12 cellular contexts compared by ENCODE assay signal in the genomic region with DNA sequence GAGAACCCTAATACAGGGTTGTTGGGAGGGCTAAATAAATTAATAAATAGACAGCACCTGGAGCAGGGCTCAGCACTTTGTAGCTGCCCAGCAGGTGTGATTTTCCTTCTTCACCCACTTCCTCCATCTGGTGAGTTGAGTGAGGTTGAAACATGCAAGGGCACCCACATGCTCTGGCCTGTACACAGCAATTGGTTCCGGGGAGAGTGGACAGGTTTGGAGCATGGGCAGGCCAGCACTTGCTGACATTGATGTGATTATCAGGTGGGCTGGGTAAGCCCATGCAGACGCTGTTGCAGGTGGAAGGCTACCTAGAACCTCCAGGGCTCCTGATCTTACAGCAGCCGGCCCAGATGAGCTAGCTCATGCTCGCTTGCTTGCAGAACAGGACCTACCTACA. TPM values are rescaled to one million over a fixed set of nuclear protein-coding genes. Genes with fewer than 3 reads are reported as not detected.
DNase-seq lines count a peak whose midpoint lies in the region; ATAC-seq and TF ChIP-seq lines count a peak whose summit lies in the region.
"Had no signal": no experiment of that assay in that cellular context is flagged by ENCODE, and none has a peak within 500 bp of the region (broad histone marks: within the 10 kb centered on the region; RNA-seq: fewer than 3 reads in every experiment).

No MANE protein-coding gene starts in this region.

- peaks cover 4% of the 10 kb centered on the region for H3K4me1 ChIP-seq in mesendoderm (ENCODE audit: control insufficient read depth, low read depth, low read length)

- no peak overlapping the region for H2AK5ac ChIP-seq in mesendoderm (ENCODE audit: low read length)

- H3K9me3 Mint-ChIP-seq in activated naive CD8-positive, alpha-beta T cell (ENCODE audit: low read depth), result no peaks in the 10 kb centered on the region
- H3K9me3 Mint-ChIP-seq in activated naive CD8-positive, alpha-beta T cell treated with anti-CD3 and anti-CD28 coated beads for 36 hours, result no peaks in the 10 kb centered on the region
- no peaks in the 10 kb centered on the region for H3K9me3 Mint-ChIP-seq in stimulated activated memory B cell treated with anti-CD40 and anti-IgM and Interleukin-4, amounts not matched to agents 10 μg/mL and 1 μg/mL and 100 μg/mL, for 72 hours

- no peak for DNase-seq in activated naive CD8-positive, alpha-beta T cell treated with anti-CD3 and anti-CD28 coated beads for 36 hours
- no peak for DNase-seq in T-helper 17 cell
- DNase-seq in mesendoderm, result no peak
- DNase-seq in hepatic stellate cell (ENCODE audit: low spot score), result no peak
- no peak for DNase-seq in GM20000 (ENCODE audit: low spot score)
- DNase-seq: AML-193; mesenchymal stem cell; NCI-H1694 treated with DMSO at 0.1 percent for 48 hours; stimulated activated CD4-positive, alpha-beta T cell treated with anti-CD3 and anti-CD28 coated beads, Interleukin-2, amount 100 ng/mL, for 48 hours had no signal

- peaks cover 4% of the 10 kb centered on the region for H3K27me3 Mint-ChIP-seq in activated naive CD8-positive, alpha-beta T cell
- H3K27me3 Mint-ChIP-seq in activated naive CD8-positive, alpha-beta T cell treated with anti-CD3 and anti-CD28 coated beads for 36 hours, result no peaks in the 10 kb centered on the region
- H3K27me3 Mint-ChIP-seq in T-helper 17 cell, result peaks cover 7% of the 10 kb centered on the region
- H3K27me3 Mint-ChIP-seq in stimulated activated memory B cell treated with anti-CD40 and anti-IgM and Interleukin-4, amounts not matched to agents 10 μg/mL and 1 μg/mL and 100 μg/mL, for 72 hours, result no peaks in the 10 kb centered on the region

- H3K27me3 ChIP-seq in mesendoderm (ENCODE audit: insufficient read depth, low read length, poor library complexity), result no peaks in the 10 kb centered on the region

- no peak overlapping the region for H4K5ac ChIP-seq in mesendoderm (ENCODE audit: low read length)

- ATAC-seq in T-helper 17 cell (no peak), esophagus mucosa (peak; percentile 67)
- ATAC-seq in stimulated activated memory B cell treated with anti-CD40 and anti-IgM and Interleukin-4, amounts not matched to agents 10 μg/mL and 1 μg/mL and 100 μg/mL, for 72 hours, result no peak

- no peak overlapping the region for H3K4ac ChIP-seq in mesendoderm (ENCODE audit: low read depth, low read length)

- H2BK5ac ChIP-seq in mesendoderm (ENCODE audit: low read length), result no peak overlapping the region

- H3K27ac ChIP-seq in mesendoderm (ENCODE audit: low read depth, low read length), result no peak overlapping the region

- no peak overlapping the region for H3K4me3 ChIP-seq in mesendoderm (ENCODE audit: low read length)

- WGBS in mesendoderm (ENCODE audit: extremely low coverage, insufficient coverage, low lambda C conversion rate), result no CpG with 5 or more reads among the region's 4 CpGs

- no peaks in the 10 kb centered on the region for H3K9me3 ChIP-seq in T-helper 17 cell (ENCODE audit: control insufficient read depth, low read length, poor library complexity, severe bottlenecking)

- peak overlapping the region; percentile 16 for H3K27ac Mint-ChIP-seq in activated naive CD8-positive, alpha-beta T cell
- no peak overlapping the region for H3K27ac Mint-ChIP-seq in activated naive CD8-positive, alpha-beta T cell treated with anti-CD3 and anti-CD28 coated beads for 36 hours
- peak overlapping the region; percentile 85 for H3K27ac Mint-ChIP-seq in T-helper 17 cell
- peak overlapping the region; percentile 94 for H3K27ac Mint-ChIP-seq in stimulated activated memory B cell treated with anti-CD40 and anti-IgM and Interleukin-4, amounts not matched to agents 10 μg/mL and 1 μg/mL and 100 μg/mL, for 72 hours

- no peak overlapping the region for H2BK15ac ChIP-seq in mesendoderm (replicated peaks; ENCODE audit: low read depth)

- no peak for TF ChIP-seq CTCF in GM20000 (IDR thresholded peaks at IDR 0.05; ENCODE audit: extremely low read depth, missing control alignments)

- no peaks in the 10 kb centered on the region for H3K36me3 ChIP-seq in mesendoderm (ENCODE audit: control insufficient read depth, insufficient read depth, low read length)

- H3K79me2 ChIP-seq in mesendoderm (ENCODE audit: control insufficient read depth, insufficient read depth, low read length), result peaks cover 12% of the 10 kb centered on the region

- H3K9ac ChIP-seq in mesendoderm (ENCODE audit: low read length), result no peak overlapping the region

- no peak overlapping the region for H4K8ac ChIP-seq in mesendoderm (ENCODE audit: low read depth, low read length)

- peaks cover 17% of the 10 kb centered on the region for H3K4me1 Mint-ChIP-seq in activated naive CD8-positive, alpha-beta T cell (ENCODE audit: low read depth)
- H3K4me1 Mint-ChIP-seq in activated naive CD8-positive, alpha-beta T cell treated with anti-CD3 and anti-CD28 coated beads for 36 hours, result peaks cover 10% of the 10 kb centered on the region
- H3K4me1 Mint-ChIP-seq in T-helper 17 cell, result peaks cover 12% of the 10 kb centered on the region
- H3K4me1 Mint-ChIP-seq in stimulated activated memory B cell treated with anti-CD40 and anti-IgM and Interleukin-4, amounts not matched to agents 10 μg/mL and 1 μg/mL and 100 μg/mL, for 72 hours, result peaks cover 20% of the 10 kb centered on the region

- no peak overlapping the region for H3K4me2 ChIP-seq in mesendoderm (ENCODE audit: low read length)

- H3K18ac ChIP-seq in mesendoderm (ENCODE audit: low read length), result no peak overlapping the region

- no peak overlapping the region for H2BK120ac ChIP-seq in mesendoderm (ENCODE audit: low read depth, low read length)

- no peaks in the 10 kb centered on the region for H3K36me3 Mint-ChIP-seq in activated naive CD8-positive, alpha-beta T cell
- H3K36me3 Mint-ChIP-seq in activated naive CD8-positive, alpha-beta T cell treated with anti-CD3 and anti-CD28 coated beads for 36 hours, result peaks cover 3% of the 10 kb centered on the region
- no peaks in the 10 kb centered on the region for H3K36me3 Mint-ChIP-seq in T-helper 17 cell (ENCODE audit: low read depth)
- H3K36me3 Mint-ChIP-seq in stimulated activated memory B cell treated with anti-CD40 and anti-IgM and Interleukin-4, amounts not matched to agents 10 μg/mL and 1 μg/mL and 100 μg/mL, for 72 hours, result no peaks in the 10 kb centered on the region

- H3K23ac ChIP-seq in mesendoderm (ENCODE audit: low read length), result no peak overlapping the region

- no peak overlapping the region for H3K56ac ChIP-seq in mesendoderm (ENCODE audit: low read length)

- peak overlapping the region; percentile 87 for H3K4me3 Mint-ChIP-seq in activated naive CD8-positive, alpha-beta T cell
- H3K4me3 Mint-ChIP-seq in activated naive CD8-positive, alpha-beta T cell treated with anti-CD3 and anti-CD28 coated beads for 36 hours, result no peak overlapping the region
- peak overlapping the region; percentile 93 for H3K4me3 Mint-ChIP-seq in T-helper 17 cell
- H3K4me3 Mint-ChIP-seq in stimulated activated memory B cell treated with anti-CD40 and anti-IgM and Interleukin-4, amounts not matched to agents 10 μg/mL and 1 μg/mL and 100 μg/mL, for 72 hours, result no peak overlapping the region

- peaks cover 7% of the 10 kb centered on the region for H3K79me1 ChIP-seq in mesendoderm (ENCODE audit: low read length)

RNA-seq across cellular contexts. Expression of a gene that starts 1.3 kb away (rescaled TPM):
- total RNA-seq in activated naive CD8-positive, alpha-beta T cell treated with anti-CD3 and anti-CD28 coated beads for 36 hours, result 10 to 100 TPM; 10.9 to 12.4 TPM
- total RNA-seq in T-helper 17 cell (10 to 100 TPM; 21.6 to 21.7 TPM), esophagus mucosa (34.6 TPM)
- polyA plus RNA-seq in mesendoderm (2013, experiment 1 of 2), result 11.5 TPM
- 10.4 TPM for polyA plus RNA-seq in mesendoderm (2013, experiment 2 of 2)

Comparison
In these comparisons a context has a peak if more than half of its experiments do, and no peak if none do; other contexts are left out.
1. H3K4me3 Mint-ChIP-seq: peak in activated naive CD8-positive, alpha-beta T cell (single experiment) and T-helper 17 cell (single experiment); none in activated naive CD8-positive, alpha-beta T cell treated with anti-CD3 and anti-CD28 coated beads for 36 hours (single experiment) and stimulated activated memory B cell treated with anti-CD40 and anti-IgM and Interleukin-4, amounts not matched to agents 10 μg/mL and 1 μg/mL and 100 μg/mL, for 72 hours (single experiment).